In the genomic region with DNA sequence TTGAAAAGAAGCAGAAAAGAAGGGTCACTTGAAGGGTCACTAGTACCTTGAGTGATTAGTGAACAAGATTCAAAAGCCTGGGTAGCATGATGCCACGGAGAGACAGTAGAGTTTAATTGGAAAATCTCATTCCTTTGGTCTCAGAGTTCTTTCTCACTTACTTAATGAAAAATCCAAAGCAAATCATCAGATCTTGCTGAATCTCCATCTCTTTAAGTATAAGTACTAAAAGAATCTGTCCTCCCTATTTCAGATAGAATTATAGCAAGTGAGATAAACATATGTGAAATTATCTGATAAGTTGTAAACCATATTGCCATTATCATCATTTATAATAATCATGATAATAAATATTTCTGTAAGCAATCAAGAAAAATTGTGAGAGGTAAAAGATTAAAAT, we compare ENCODE assay signal across 30 cellular contexts. TPM values are rescaled to one million over a fixed set of nuclear protein-coding genes. Genes with fewer than 3 reads are reported as not detected.
DNase-seq lines count a peak whose midpoint lies in the region; ATAC-seq and TF ChIP-seq lines count a peak whose summit lies in the region.
"Had no signal": no experiment of that assay in that cellular context is flagged by ENCODE, and none has a peak within 500 bp of the region (broad histone marks: within the 10 kb centered on the region; RNA-seq: fewer than 3 reads in every experiment).

No MANE protein-coding gene starts in this region.

- no peak overlapping the region for H4K8ac ChIP-seq in IMR-90 (ENCODE audit: low read depth in 2 of 2, low read length in 2 of 2)

- no peak for TF ChIP-seq RAD21 in IMR-90 (IDR thresholded peaks at IDR 0.05; ENCODE audit: low read length)

- no peak overlapping the region for H4K91ac ChIP-seq in IMR-90 (ENCODE audit: insufficient read depth, low read depth, low read length)

- in situ Hi-C loops in IMR-90 (cut with MboI; ENCODE audit: low sequenced_read_pairs), result no loop called here

- no peak overlapping the region for H2AK9ac ChIP-seq in IMR-90 (replicated peaks; ENCODE audit: low read depth, low read length, poor library complexity)

- H3K56ac ChIP-seq in IMR-90 (ENCODE audit: extremely low read depth, insufficient read depth, low read length), result no peak overlapping the region

- no TSS peak for BruUV-seq in IMR-90 (replicated peaks; lab: Mats Ljungman, UMichigan)

- H3K9me1 ChIP-seq in IMR-90 (ENCODE audit: insufficient read depth, low read length), result no peaks in the 10 kb centered on the region

- peak overlapping the region; percentile 43; the same call in 1 of the 2 replicates for H3K9ac ChIP-seq in IMR-90 (ENCODE audit: low read depth, low read length)
- H3K9ac ChIP-seq: GM23248 had no signal

- H2AFZ ChIP-seq in IMR-90 (replicated peaks; ENCODE audit: low read length, poor library complexity), result no peak overlapping the region
- H2AFZ ChIP-seq: GM23248 had no signal

- no peak overlapping the region for H2BK20ac ChIP-seq in IMR-90 (ENCODE audit: low read depth, low read length)

- no peak overlapping the region for H3K4me2 ChIP-seq in IMR-90 (ENCODE audit: low read depth, low read length)

- peaks cover 41% of the 10 kb centered on the region for H3K36me3 Mint-ChIP-seq in brain
- H3K36me3 Mint-ChIP-seq: CD14-positive monocyte; CD8-positive, alpha-beta memory T cell had no signal

- H3K4me1 ChIP-seq in IMR-90 (ENCODE audit: control insufficient read depth, insufficient read depth, low read length), result peaks cover 2% of the 10 kb centered on the region; the same call in 1 of the 2 replicates
- H3K4me1 ChIP-seq: SJCRH30 had no signal

- no peaks in the 10 kb centered on the region for H3K9me3 ChIP-seq in IMR-90 (ENCODE audit: control insufficient read depth, insufficient read depth, low read length)
- H3K9me3 ChIP-seq: BE2C, SJCRH30 had no signal

- no CpG with 5 or more reads among the region's 1 CpG for WGBS in IMR-90 (ENCODE audit: extremely low coverage in 2 of 2, insufficient read length in 1 of 2), 2 experiments

- no peak overlapping the region for H2BK5ac ChIP-seq in IMR-90 (ENCODE audit: low read depth, low read length, poor library complexity, severe bottlenecking)

- H3K36me3 ChIP-seq in IMR-90 (ENCODE audit: control insufficient read depth, insufficient read depth, low read length), result no peaks in the 10 kb centered on the region
- H3K36me3 ChIP-seq: BE2C, SJCRH30 had no signal

- H3K4me1 Mint-ChIP-seq in brain, result peaks cover 71% of the 10 kb centered on the region
- H3K4me1 Mint-ChIP-seq: CD14-positive monocyte; CD8-positive, alpha-beta memory T cell had no signal

- no peak overlapping the region for H3K27ac ChIP-seq in IMR-90 (ENCODE audit: insufficient read depth, low read length)
- H3K27ac ChIP-seq: GM23248, SJCRH30 had no signal

- H3K27me3 ChIP-seq in IMR-90 (ENCODE audit: control insufficient read depth, insufficient read depth, low read length), result no peaks in the 10 kb centered on the region
- H3K27me3 ChIP-seq: BE2C had no signal

- no peak overlapping the region for H2AK5ac ChIP-seq in IMR-90 (ENCODE audit: low read depth, low read length)

- no peak overlapping the region for H3K23ac ChIP-seq in IMR-90 (ENCODE audit: low read depth, low read length)

- DNase-seq in IMR-90 (no peak), left kidney (ENCODE audit: low read depth, low spot score) (peak; percentile 71), pons (ENCODE audit: low spot score) (peak; percentile 48), NCI-H2081 (lab: John Stamatoyannopoulos, UW) (no peak), hypothalamus (lab: John Stamatoyannopoulos, UW) (no peak), GM10248 (ENCODE audit: extremely low spot score) (no peak), KG1 (lab: John Stamatoyannopoulos, UW) (no peak)
- DNase-seq: BE2C; CD8-positive, alpha-beta memory T cell; DMS 273 treated with DMSO at 0.1 percent for 48 hours; DMS79 treated with DMSO at 0.1 percent for 48 hours; GF-D8; GM23248; H7; Kasumi-1; MV-4-11; NCI-H1105; NCI-H1436 treated with DMSO at 0.1 percent for 48 hours; NCI-H187 treated with DMSO at 0.1 percent for 48 hours; NCI-H2107; NCI-H446; NCI-H524 treated with DMSO at 0.1 percent for 48 hours; NCI-H82; NK-92 treated with Interleukin-12 subunit alpha and Interleukin-12 subunit beta, amount 100 ng/mL, for 24 hours; PC-3 had no signal

- H3K79me1 ChIP-seq in IMR-90 (ENCODE audit: low read depth in 1 of 2, low read length in 2 of 2), result peaks cover 10 to 12% of the 10 kb centered on the region in 2 experiments; a peak in 3 of 4 replicates

- POLR2A ChIA-PET in IMR-90 (lab: Charles Lee; ENCODE audit: unreplicated experiment) (no interaction called here), GM10248 (lab: Yijun Ruan, JAX) (no interaction called here)

- H4K20me1 ChIP-seq in IMR-90 (ENCODE audit: insufficient read depth, low read length), result no peaks in the 10 kb centered on the region

- no peak for ATAC-seq in IMR-90 (ENCODE audit: low read depth)
- ATAC-seq: PC-3, Right ventricle myocardium inferior had no signal

- peak overlapping the region in 2 of 5 experiments; percentile 5 to 46 for H3K4me3 Mint-ChIP-seq in brain
- H3K4me3 Mint-ChIP-seq: CD14-positive monocyte; CD8-positive, alpha-beta memory T cell had no signal

- no peak for TF ChIP-seq POLR2A in IMR-90 (IDR thresholded peaks at IDR 0.05; ENCODE audit: low read depth, low read length)

- dilution Hi-C loops in IMR-90 (cut with HindIII; ENCODE audit: low sequenced_read_pairs, unreplicated experiment), result no loop called here

- no peak overlapping the region for H2BK120ac ChIP-seq in IMR-90 (ENCODE audit: low read depth, low read length)

- intact Hi-C loops in IMR-90 (cut with micrococcal nuclease), result no loop called here

- no peak overlapping the region for H3K14ac ChIP-seq in IMR-90 (replicated peaks; ENCODE audit: low read depth, low read length)

- H3K4ac ChIP-seq in IMR-90 (ENCODE audit: low read depth, low read length), result no peak overlapping the region

- no peaks in the 10 kb centered on the region for H3K27me3 Mint-ChIP-seq in brain
- H3K27me3 Mint-ChIP-seq: CD8-positive, alpha-beta memory T cell had no signal

- H2BK15ac ChIP-seq in IMR-90 (ENCODE audit: low read depth, low read length), result no peak overlapping the region

- no peak for TF ChIP-seq CTCF in IMR-90 (conservative IDR thresholded peaks at IDR 0.05; ENCODE audit: low read depth, low read length)
- no peak for TF ChIP-seq CTCF in brain (conservative IDR thresholded peaks at IDR 0.05)
- TF ChIP-seq CTCF in GM10248 (IDR thresholded peaks at IDR 0.05; ENCODE audit: control extremely low read depth, extremely low read depth, low read depth, missing control alignments), result no peak

- CTCF ChIA-PET in IMR-90 (lab: Yijun Ruan, JAX) (interaction anchor here (0.9 to 1.3 kb wide), 2 partner anchors 8 to 32 kb away, joined by 3 to 4 read pairs; no protein-coding TSS in a partner anchor), GM10248 (lab: Yijun Ruan, JAX) (interaction anchor here (1.2 to 1.3 kb wide), 2 partner anchors 9 to 15 kb away, joined by 3 to 4 read pairs; no protein-coding TSS in a partner anchor)

- H3K27ac Mint-ChIP-seq in brain, result peak overlapping the region in 4 of 5 experiments; percentile 14 to 82 (median 62)
- H3K27ac Mint-ChIP-seq: CD8-positive, alpha-beta memory T cell had no signal

- H3K18ac ChIP-seq in IMR-90 (ENCODE audit: low read depth, low read length), result no peak overlapping the region

- H3K4me3 ChIP-seq in IMR-90 (ENCODE audit: insufficient read depth, low read depth, low read length), result no peak overlapping the region
- H3K4me3 ChIP-seq: GM23248, SJCRH30 had no signal

- H4K5ac ChIP-seq in IMR-90 (ENCODE audit: low read depth, low read length), result peak overlapping the region; percentile 68; the same call in 1 of the 2 replicates

- H3K9me3 Mint-ChIP-seq in brain, result no peaks in the 10 kb centered on the region

TF ChIP-seq in IMR-90, 13 proteins besides CTCF, POLR2A, EP300 and RAD21:
- no peak for TF ChIP-seq FOS (IDR thresholded peaks at IDR 0.05; ENCODE audit: low read depth, low read length)
- TF ChIP-seq, protein P1, sequence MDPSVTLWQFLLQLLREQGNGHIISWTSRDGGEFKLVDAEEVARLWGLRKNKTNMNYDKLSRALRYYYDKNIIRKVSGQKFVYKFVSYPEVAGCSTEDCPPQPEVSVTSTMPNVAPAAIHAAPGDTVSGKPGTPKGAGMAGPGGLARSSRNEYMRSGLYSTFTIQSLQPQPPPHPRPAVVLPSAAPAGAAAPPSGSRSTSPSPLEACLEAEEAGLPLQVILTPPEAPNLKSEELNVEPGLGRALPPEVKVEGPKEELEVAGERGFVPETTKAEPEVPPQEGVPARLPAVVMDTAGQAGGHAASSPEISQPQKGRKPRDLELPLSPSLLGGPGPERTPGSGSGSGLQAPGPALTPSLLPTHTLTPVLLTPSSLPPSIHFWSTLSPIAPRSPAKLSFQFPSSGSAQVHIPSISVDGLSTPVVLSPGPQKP (IDR thresholded peaks at IDR 0.05; ENCODE audit: borderline replicate concordance, low read depth, low read length), result no peak
- TF ChIP-seq MAZ (IDR thresholded peaks at IDR 0.05; ENCODE audit: borderline replicate concordance, low read depth, low read length), result no peak
- no peak for TF ChIP-seq CEBPB (IDR thresholded peaks at IDR 0.05; ENCODE audit: low read depth, low read length)
- no peak for TF ChIP-seq CHD1 (IDR thresholded peaks at IDR 0.05; ENCODE audit: low read depth, low read length)
- TF ChIP-seq BHLHE40 (IDR thresholded peaks at IDR 0.05; ENCODE audit: low read depth, low read length), result no peak
- TF ChIP-seq RFX5 (IDR thresholded peaks at IDR 0.05; ENCODE audit: low read depth, low read length), result no peak
- TF ChIP-seq NFE2L2 (IDR thresholded peaks at IDR 0.05; ENCODE audit: low read depth, low read length), result no peak
- TF ChIP-seq RCOR1 (IDR thresholded peaks at IDR 0.05; ENCODE audit: insufficient replicate concordance, low read length), result no peak
- no peak for TF ChIP-seq MXI1 (IDR thresholded peaks at IDR 0.05; ENCODE audit: borderline replicate concordance, low read depth, low read length)
- no peak for TF ChIP-seq SMC3 (IDR thresholded peaks at IDR 0.05; ENCODE audit: low read depth, low read length)
- TF ChIP-seq MAFK (IDR thresholded peaks at IDR 0.05; ENCODE audit: low read depth, low read length), result no peak
TF ChIP-seq in IMR-90: peak in this region for 0.

RNA-seq across cellular contexts. Expression of gene PTN, which starts 47.6 kb away (rescaled TPM):
- total RNA-seq in IMR-90 (2012; rRNA removed), result 61.7 and 86.7 TPM in 2 replicates
- polyA plus RNA-seq in IMR-90 (2012; rRNA removed), result 186 and 187 TPM in 2 replicates
- 94.0 and 255 TPM in 2 replicates for polyA plus RNA-seq in IMR-90 (2012; cell fraction: cytosol; rRNA removed)
- 20.7 and 53.6 TPM in 2 replicates for polyA plus RNA-seq in IMR-90 (2012; cell fraction: nucleus; rRNA removed; ENCODE audit: low replicate concordance)
- polyA plus RNA-seq in brain (ENCODE audit: insufficient read depth, low read depth, low replicate concordance), result 169 TPM
- total RNA-seq: CD8-positive, alpha-beta memory T cell; HT-29 had no signal
- polyA plus RNA-seq: CD14-positive monocyte; CD8-positive, alpha-beta memory T cell had no signal

Comparison
In these comparisons a context has a peak if more than half of its experiments do, and no peak if none do; other contexts are left out.
1. DNase-seq: peak in left kidney (single experiment) and pons (single experiment); none in IMR-90 (single experiment), NCI-H2081 (0 of 2), hypothalamus (0 of 51), GM10248 (single experiment) and KG1 (single experiment).